Comparison of ENCODE assay signal across 9 cellular contexts in the genomic region with DNA sequence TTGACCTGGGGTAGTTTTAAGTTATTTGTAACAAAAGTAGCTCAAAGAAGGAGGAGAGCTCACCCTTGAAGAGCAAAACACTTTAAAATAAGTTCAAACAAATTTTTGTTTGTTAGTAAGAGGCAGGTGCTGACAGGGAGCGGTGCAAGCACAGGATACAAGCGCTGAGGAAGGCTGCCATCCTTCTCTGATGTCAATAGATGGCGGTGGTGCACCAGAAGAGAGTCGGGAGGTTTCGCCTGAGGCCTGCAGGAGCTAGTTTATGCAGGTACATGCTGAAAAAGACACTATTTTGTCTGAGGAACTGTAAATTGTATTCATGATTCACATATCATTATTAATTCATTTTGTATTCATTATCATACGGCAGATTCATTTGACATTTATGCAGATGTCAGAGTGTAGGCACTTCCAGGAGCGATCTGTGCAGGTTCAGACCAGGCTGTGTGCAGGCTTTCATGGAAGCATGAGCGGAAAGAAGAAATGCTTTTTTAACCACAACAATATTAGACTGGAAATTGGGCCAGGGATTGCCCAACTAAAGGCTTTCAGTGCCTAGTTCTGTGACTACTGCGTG.
A peak's percentile ranks its signal among the peaks of the same experiment; 100 is the strongest.
DNase-seq lines count a peak whose midpoint lies in the region; ATAC-seq and TF ChIP-seq lines count a peak whose summit lies in the region.
"Had no signal": no experiment of that assay in that cellular context is flagged by ENCODE, and none has a peak within 500 bp of the region (broad histone marks: within the 10 kb centered on the region; RNA-seq: fewer than 3 reads in every experiment).

No MANE protein-coding gene starts in this region.

- POLR2A ChIA-PET in PC-9 (lab: Charles Lee; ENCODE audit: unreplicated experiment): interaction anchor here (0.5 kb wide), 1 partner anchor 585 kb away, joined by 4 read pairs; no protein-coding TSS in a partner anchor
- POLR2A ChIA-PET in naive thymus-derived CD8-positive, alpha-beta T cell (lab: Charles Lee): no interaction called here

- H3K9me3 Mint-ChIP-seq in mesothelial cell of epicardium: no peaks in the 10 kb centered on the region
- H3K9me3 Mint-ChIP-seq in naive thymus-derived CD8-positive, alpha-beta T cell: peaks cover 0 to 9% (median 0%) of the 10 kb centered on the region in 9 donors

- H3K4me2 ChIP-seq in GM23248 (ENCODE audit: unreplicated experiment) (no peak overlapping the region), PC-9 (no peak overlapping the region)

- H3K4me3 Mint-ChIP-seq in mesothelial cell of epicardium: no peak overlapping the region
- no peak overlapping the region for H3K4me3 Mint-ChIP-seq in naive thymus-derived CD8-positive, alpha-beta T cell

- no peaks in the 10 kb centered on the region for H3K36me3 ChIP-seq in GM23248 (ENCODE audit: low read depth)
- H3K36me3 ChIP-seq in PC-9 (ENCODE audit: low read depth): no peaks in the 10 kb centered on the region

- H3K79me2 ChIP-seq in GM23248 (ENCODE audit: insufficient read depth): no peaks in the 10 kb centered on the region
- H3K79me2 ChIP-seq in PC-9 (ENCODE audit: low read depth): no peaks in the 10 kb centered on the region

- in situ Hi-C loops in GM23248 (cut with MboI): no loop called here

- no TSS peak for BruUV-seq in PC-9 (replicated peaks; lab: Mats Ljungman, UMichigan)

- H3K9me3 ChIP-seq in GM23248 (ENCODE audit: low read depth) (no peaks in the 10 kb centered on the region), PC-9 (ENCODE audit: insufficient read depth, low read depth) (no peaks in the 10 kb centered on the region)

- H4K20me1 ChIP-seq in GM23248 (ENCODE audit: insufficient read depth) (no peaks in the 10 kb centered on the region), PC-9 (ENCODE audit: insufficient read depth) (no peaks in the 10 kb centered on the region)

- no peak for ATAC-seq in naive thymus-derived CD8-positive, alpha-beta T cell

- H3K27ac ChIP-seq in GM23248 (no peak overlapping the region), PC-9 (no peak overlapping the region), dorsolateral prefrontal cortex (peak overlapping the region in 5 of 59 donors; percentile 22 to 60 (median 45))

- WGBS in GM23248 (ENCODE audit: low coverage in 1 of 2, low lambda C conversion rate in 2 of 2, missing lambda C conversion rate in 2 of 2), 2 experiments: 14 to 16% methylated on average over 9 of the region's 9 CpGs

- TF ChIP-seq CTCF in PC-9 (conservative IDR thresholded peaks at IDR 0.05) (peak; percentile 72), dorsolateral prefrontal cortex (IDR thresholded peaks at IDR 0.05 in 54 of 56, conservative IDR thresholded peaks at IDR 0.05 in 2 of 56; ENCODE audit: low read depth in 1 of 56, partially characterized antibody in 56 of 56) (peak in 55 of 56 donors; percentile 40 to 90 (median 80)), mesothelial cell of epicardium (IDR thresholded peaks at IDR 0.05; ENCODE audit: unreplicated experiment) (peak; percentile 50)

- no peak overlapping the region for H3K9ac ChIP-seq in GM23248

- H3K36me3 Mint-ChIP-seq in mesothelial cell of epicardium: no peaks in the 10 kb centered on the region
- H3K36me3 Mint-ChIP-seq in naive thymus-derived CD8-positive, alpha-beta T cell: no peaks in the 10 kb centered on the region
- H3K36me3 Mint-ChIP-seq: CD4-positive, CD25-positive, alpha-beta regulatory T cell had no signal

- no peaks in the 10 kb centered on the region for H3K27me3 ChIP-seq in GM23248 (replicated peaks; ENCODE audit: insufficient read depth)
- H3K27me3 ChIP-seq in PC-9 (ENCODE audit: insufficient read depth, low read depth): no peaks in the 10 kb centered on the region
- peaks cover 0 to 5% (median 0%) of the 10 kb centered on the region in 45 donors for H3K27me3 ChIP-seq in dorsolateral prefrontal cortex

- H3F3A ChIP-seq in GM23248 (ENCODE audit: insufficient read depth) (no peaks in the 10 kb centered on the region), PC-9 (ENCODE audit: insufficient read depth, low read depth) (no peaks in the 10 kb centered on the region)

- H3K4me3 ChIP-seq in GM23248 (no peak overlapping the region), PC-9 (no peak overlapping the region), dorsolateral prefrontal cortex (no peak overlapping the region)

- DNase-seq in NK-92 treated with Interleukin-12 subunit alpha and Interleukin-12 subunit beta, amount 100 ng/mL, for 24 hours (lab: John Stamatoyannopoulos, UW): peak; percentile 31
- DNase-seq in NK-92 (lab: John Stamatoyannopoulos, UW; ENCODE audit: unreplicated experiment): no peak
- DNase-seq in GM23248: peak; percentile 72
- DNase-seq in KG1 (lab: John Stamatoyannopoulos, UW): peak; percentile 4
- DNase-seq in PC-9: peak in 1 of 2 experiments; percentile 50
- DNase-seq in dorsolateral prefrontal cortex: peak in 9 of 10 donors; percentile 12 to 79 (median 67)
- DNase-seq in mesothelial cell of epicardium (ENCODE audit: low spot score in 2 of 2, unreplicated experiment in 2 of 2): peak; percentile 34 to 71
- DNase-seq in naive thymus-derived CD8-positive, alpha-beta T cell: no peak

- H3K9me2 ChIP-seq in GM23248 (ENCODE audit: insufficient read depth) (no peaks in the 10 kb centered on the region), PC-9 (ENCODE audit: insufficient read depth) (no peaks in the 10 kb centered on the region; the same call in 1 of the 2 replicates)

- H2AFZ ChIP-seq in GM23248 (no peak overlapping the region), PC-9 (no peak overlapping the region)

- no peaks in the 10 kb centered on the region for H3K4me1 ChIP-seq in GM23248 (ENCODE audit: insufficient read depth)
- no peaks in the 10 kb centered on the region for H3K4me1 ChIP-seq in PC-9 (replicated peaks; ENCODE audit: insufficient read depth)

- no peak overlapping the region for H3K27ac Mint-ChIP-seq in mesothelial cell of epicardium
- H3K27ac Mint-ChIP-seq in naive thymus-derived CD8-positive, alpha-beta T cell: no peak overlapping the region
- H3K27ac Mint-ChIP-seq: CD4-positive, CD25-positive, alpha-beta regulatory T cell had no signal

- CTCF ChIA-PET in PC-9 (lab: Charles Lee): interaction anchor here (0.6 kb wide), 1 partner anchor 765 kb away, joined by 3 read pairs; no protein-coding TSS in a partner anchor

- intact Hi-C loops in PC-9 (cut with micrococcal nuclease; ENCODE audit: unreplicated experiment): no loop called here
- intact Hi-C loops in dorsolateral prefrontal cortex (cut with DNase I): loop anchor here in 1 of 2 donors (10.0 kb wide), 1 partner anchor 630 kb away; no protein-coding TSS in a partner anchor

- peaks cover 3% of the 10 kb centered on the region for H3K4me1 Mint-ChIP-seq in mesothelial cell of epicardium
- no peaks in the 10 kb centered on the region for H3K4me1 Mint-ChIP-seq in naive thymus-derived CD8-positive, alpha-beta T cell
- H3K4me1 Mint-ChIP-seq: CD4-positive, CD25-positive, alpha-beta regulatory T cell had no signal

- H3K27me3 Mint-ChIP-seq in mesothelial cell of epicardium (ENCODE audit: low read depth): peaks cover 33% of the 10 kb centered on the region
- no peaks in the 10 kb centered on the region for H3K27me3 Mint-ChIP-seq in naive thymus-derived CD8-positive, alpha-beta T cell
- H3K27me3 Mint-ChIP-seq: CD4-positive, CD25-positive, alpha-beta regulatory T cell had no signal

Comparison
In these comparisons a context has a peak if more than half of its experiments do, and no peak if none do; other contexts are left out.
1. DNase-seq: peak in NK-92 treated with Interleukin-12 subunit alpha and Interleukin-12 subunit beta, amount 100 ng/mL, for 24 hours (single experiment), GM23248 (single experiment), KG1 (single experiment), dorsolateral prefrontal cortex (9 of 10) and mesothelial cell of epicardium (2 of 2); none in NK-92 (single experiment) and naive thymus-derived CD8-positive, alpha-beta T cell (0 of 10).
2. Peak in every context shown above with its lines, with median percentiles within 50 percentile points of each other: CTCF ChIP-seq.